ENCODE assay signal across 8 cellular contexts in genomic region chr16:56520251-56520577, GRCh38. TPM values are rescaled to one million over a fixed set of nuclear protein-coding genes. Genes with fewer than 3 reads are reported as not detected.
DNase-seq lines count a peak whose midpoint lies in the region; ATAC-seq and TF ChIP-seq lines count a peak whose summit lies in the region.

No MANE protein-coding gene starts in this region.

- H3K4me3 ChIP-seq in GM12865 (ENCODE audit: low read depth, low read length) = peak overlapping the region; percentile 83
- peak overlapping the region; percentile 78 for H3K4me3 ChIP-seq in SJSA1
- H3K4me3 ChIP-seq in esophagus squamous epithelium = peak overlapping the region; percentile 72 to 96 (median 92)
- H3K4me3 ChIP-seq in psoas muscle = peak overlapping the region; percentile 98

- peaks cover 13% of the 10 kb centered on the region for H3K4me1 ChIP-seq in SJSA1 (replicated peaks)
- peaks cover 20 to 51% (median 35%) of the 10 kb centered on the region in 3 donors for H3K4me1 ChIP-seq in esophagus squamous epithelium
- H3K4me1 ChIP-seq in psoas muscle = peaks cover 22% of the 10 kb centered on the region

- H3K27me3 ChIP-seq in SJSA1 (replicated peaks) = no peaks in the 10 kb centered on the region
- no peaks in the 10 kb centered on the region for H3K27me3 ChIP-seq in esophagus squamous epithelium
- H3K27me3 ChIP-seq in psoas muscle (ENCODE audit: insufficient read depth in 3 of 3, low read length in 2 of 3) = no peaks in the 10 kb centered on the region

- H3K9me3 ChIP-seq in SJSA1 (replicated peaks) (no peaks in the 10 kb centered on the region), esophagus squamous epithelium (no peaks in the 10 kb centered on the region), psoas muscle (no peaks in the 10 kb centered on the region)

- WGBS in esophagus squamous epithelium, 2 donors = 5 to 9% methylated on average over 4 of the region's 4 CpGs
- 6 to 18% (median 10%) methylated on average over 4 of the region's 4 CpGs for WGBS in psoas muscle, 3 donors

- TF ChIP-seq CTCF in GM12865 (IDR thresholded peaks at IDR 0.05; ENCODE audit: insufficient read depth, low read depth, low read length, missing control alignments) (no peak), esophagus squamous epithelium (IDR thresholded peaks at IDR 0.05) (no peak), psoas muscle (IDR thresholded peaks at IDR 0.05) (no peak)

- H3K36me3 ChIP-seq in SJSA1 (0 out of 2 replicates have a peak, but pooled peaks cover 3% of the 10 kb centered on the region), esophagus squamous epithelium (no peaks in the 10 kb centered on the region), psoas muscle (ENCODE audit: insufficient read depth in 1 of 2, low read depth in 1 of 2) (no peaks in the 10 kb centered on the region)

- ATAC-seq in psoas muscle = no peak
- ATAC-seq in GM21528 (IDR thresholded peaks at IDR 0.05; ENCODE audit: low FRiP score, unreplicated experiment) = no peak
- no peak for ATAC-seq in HG03378 (IDR thresholded peaks at IDR 0.05; ENCODE audit: unreplicated experiment)

- intact Hi-C loops in esophagus squamous epithelium (cut with DNase I) = no loop called here
- intact Hi-C loops in psoas muscle (cut with DNase I) = no loop called here

- no peak for TF ChIP-seq POLR2A in esophagus squamous epithelium (IDR thresholded peaks at IDR 0.05)

- DNase-seq in GM12865 (ENCODE audit: low read depth) = no peak
- DNase-seq in SJSA1 (ENCODE audit: low read depth in 1 of 2, low spot score in 2 of 2) = no peak
- DNase-seq in esophagus squamous epithelium (lab: John Stamatoyannopoulos, UW) = no peak
- no peak for DNase-seq in psoas muscle
- no peak for DNase-seq in globus pallidus (ENCODE audit: low spot score)
- DNase-seq in SK-N-DZ (ENCODE audit: low spot score) = no peak

- H3K27ac ChIP-seq in SJSA1 (no peak overlapping the region), esophagus squamous epithelium (peak overlapping the region; percentile 87 to 96 (median 94)), psoas muscle (peak overlapping the region; percentile 87)

RNA-seq across cellular contexts. Expression of gene BBS2, which starts 0.4 kb away (rescaled TPM):
- 28.8 and 54.4 TPM in 2 replicates for total RNA-seq in SJSA1 (2014; rRNA removed; shearing (Covaris generic))
- total RNA-seq in esophagus squamous epithelium (10 to 100 TPM; 15.2 to 60.8 (median 31.1) TPM), psoas muscle (10 to 100 TPM; 29.1 to 70.6 (median 39.9) TPM)
- polyA plus RNA-seq in psoas muscle = 10 to 100 TPM; 19.1 to 31.0 (median 30.3) TPM
- polyA plus RNA-seq in SK-N-DZ (2014; cell fraction: cytosol; rRNA removed) = 50.0 and 51.4 TPM in 2 replicates
- 109 and 118 TPM in 2 replicates for polyA plus RNA-seq in SK-N-DZ (2014; cell fraction: nucleus; rRNA removed)

RNA-seq across cellular contexts. Expression of gene MT4, which starts 44.7 kb away (rescaled TPM):
- not detected in 2 replicates for total RNA-seq in SJSA1 (2014; rRNA removed; shearing (Covaris generic))
- total RNA-seq in esophagus squamous epithelium = not detected
- total RNA-seq in psoas muscle = not detected
- not detected for polyA plus RNA-seq in psoas muscle
- polyA plus RNA-seq in SK-N-DZ (2014; cell fraction: cytosol; rRNA removed) = not detected in 2 replicates
- not detected in 2 replicates for polyA plus RNA-seq in SK-N-DZ (2014; cell fraction: nucleus; rRNA removed)
